ENCODE assay signal across 1 cellular context in the genomic region with DNA sequence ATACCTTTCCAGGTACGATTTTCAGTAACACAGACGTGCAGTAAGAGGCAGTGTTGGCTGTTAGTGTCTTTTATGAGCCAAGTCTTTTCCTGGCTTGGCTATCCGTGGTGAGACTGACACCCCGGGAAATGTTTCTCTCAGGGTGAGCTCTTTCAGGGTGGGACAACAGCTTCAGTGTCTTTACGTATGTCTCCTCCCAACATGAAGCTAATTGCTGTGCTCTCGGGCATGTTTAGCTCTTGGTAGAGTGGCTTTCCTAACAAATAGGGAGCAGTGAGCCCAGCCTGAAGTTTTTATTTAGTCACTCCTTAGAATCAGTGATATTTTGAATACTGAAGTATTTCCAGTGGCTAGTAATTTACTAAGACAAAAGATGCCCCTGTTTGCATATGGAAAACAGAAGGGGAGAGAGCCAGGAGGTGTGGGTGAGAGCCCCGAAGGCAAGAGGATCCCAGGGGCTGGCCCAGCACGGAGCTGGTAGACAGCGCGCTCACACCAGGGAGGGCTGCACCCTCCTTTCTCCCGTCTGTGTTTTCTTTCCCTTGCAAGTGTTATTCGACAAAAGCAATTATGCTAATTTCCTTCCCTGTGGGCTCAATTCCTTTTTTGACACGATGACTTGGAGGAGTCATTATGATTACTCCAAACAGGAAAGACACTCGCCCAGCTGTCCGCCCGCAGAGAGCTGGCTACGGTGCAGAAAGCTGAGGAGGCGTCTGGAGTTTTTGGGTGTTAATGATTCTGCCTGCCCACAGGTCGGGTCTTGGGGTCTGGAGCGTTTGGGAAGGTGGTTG.
TF ChIP-seq lines count a peak whose summit lies in the region.

No MANE protein-coding gene starts in this region.

TF ChIP-seq in GM23338, 12 proteins besides CTCF, POLR2A, EP300 and RAD21 (continued from another document):
- TF ChIP-seq, protein P1, sequence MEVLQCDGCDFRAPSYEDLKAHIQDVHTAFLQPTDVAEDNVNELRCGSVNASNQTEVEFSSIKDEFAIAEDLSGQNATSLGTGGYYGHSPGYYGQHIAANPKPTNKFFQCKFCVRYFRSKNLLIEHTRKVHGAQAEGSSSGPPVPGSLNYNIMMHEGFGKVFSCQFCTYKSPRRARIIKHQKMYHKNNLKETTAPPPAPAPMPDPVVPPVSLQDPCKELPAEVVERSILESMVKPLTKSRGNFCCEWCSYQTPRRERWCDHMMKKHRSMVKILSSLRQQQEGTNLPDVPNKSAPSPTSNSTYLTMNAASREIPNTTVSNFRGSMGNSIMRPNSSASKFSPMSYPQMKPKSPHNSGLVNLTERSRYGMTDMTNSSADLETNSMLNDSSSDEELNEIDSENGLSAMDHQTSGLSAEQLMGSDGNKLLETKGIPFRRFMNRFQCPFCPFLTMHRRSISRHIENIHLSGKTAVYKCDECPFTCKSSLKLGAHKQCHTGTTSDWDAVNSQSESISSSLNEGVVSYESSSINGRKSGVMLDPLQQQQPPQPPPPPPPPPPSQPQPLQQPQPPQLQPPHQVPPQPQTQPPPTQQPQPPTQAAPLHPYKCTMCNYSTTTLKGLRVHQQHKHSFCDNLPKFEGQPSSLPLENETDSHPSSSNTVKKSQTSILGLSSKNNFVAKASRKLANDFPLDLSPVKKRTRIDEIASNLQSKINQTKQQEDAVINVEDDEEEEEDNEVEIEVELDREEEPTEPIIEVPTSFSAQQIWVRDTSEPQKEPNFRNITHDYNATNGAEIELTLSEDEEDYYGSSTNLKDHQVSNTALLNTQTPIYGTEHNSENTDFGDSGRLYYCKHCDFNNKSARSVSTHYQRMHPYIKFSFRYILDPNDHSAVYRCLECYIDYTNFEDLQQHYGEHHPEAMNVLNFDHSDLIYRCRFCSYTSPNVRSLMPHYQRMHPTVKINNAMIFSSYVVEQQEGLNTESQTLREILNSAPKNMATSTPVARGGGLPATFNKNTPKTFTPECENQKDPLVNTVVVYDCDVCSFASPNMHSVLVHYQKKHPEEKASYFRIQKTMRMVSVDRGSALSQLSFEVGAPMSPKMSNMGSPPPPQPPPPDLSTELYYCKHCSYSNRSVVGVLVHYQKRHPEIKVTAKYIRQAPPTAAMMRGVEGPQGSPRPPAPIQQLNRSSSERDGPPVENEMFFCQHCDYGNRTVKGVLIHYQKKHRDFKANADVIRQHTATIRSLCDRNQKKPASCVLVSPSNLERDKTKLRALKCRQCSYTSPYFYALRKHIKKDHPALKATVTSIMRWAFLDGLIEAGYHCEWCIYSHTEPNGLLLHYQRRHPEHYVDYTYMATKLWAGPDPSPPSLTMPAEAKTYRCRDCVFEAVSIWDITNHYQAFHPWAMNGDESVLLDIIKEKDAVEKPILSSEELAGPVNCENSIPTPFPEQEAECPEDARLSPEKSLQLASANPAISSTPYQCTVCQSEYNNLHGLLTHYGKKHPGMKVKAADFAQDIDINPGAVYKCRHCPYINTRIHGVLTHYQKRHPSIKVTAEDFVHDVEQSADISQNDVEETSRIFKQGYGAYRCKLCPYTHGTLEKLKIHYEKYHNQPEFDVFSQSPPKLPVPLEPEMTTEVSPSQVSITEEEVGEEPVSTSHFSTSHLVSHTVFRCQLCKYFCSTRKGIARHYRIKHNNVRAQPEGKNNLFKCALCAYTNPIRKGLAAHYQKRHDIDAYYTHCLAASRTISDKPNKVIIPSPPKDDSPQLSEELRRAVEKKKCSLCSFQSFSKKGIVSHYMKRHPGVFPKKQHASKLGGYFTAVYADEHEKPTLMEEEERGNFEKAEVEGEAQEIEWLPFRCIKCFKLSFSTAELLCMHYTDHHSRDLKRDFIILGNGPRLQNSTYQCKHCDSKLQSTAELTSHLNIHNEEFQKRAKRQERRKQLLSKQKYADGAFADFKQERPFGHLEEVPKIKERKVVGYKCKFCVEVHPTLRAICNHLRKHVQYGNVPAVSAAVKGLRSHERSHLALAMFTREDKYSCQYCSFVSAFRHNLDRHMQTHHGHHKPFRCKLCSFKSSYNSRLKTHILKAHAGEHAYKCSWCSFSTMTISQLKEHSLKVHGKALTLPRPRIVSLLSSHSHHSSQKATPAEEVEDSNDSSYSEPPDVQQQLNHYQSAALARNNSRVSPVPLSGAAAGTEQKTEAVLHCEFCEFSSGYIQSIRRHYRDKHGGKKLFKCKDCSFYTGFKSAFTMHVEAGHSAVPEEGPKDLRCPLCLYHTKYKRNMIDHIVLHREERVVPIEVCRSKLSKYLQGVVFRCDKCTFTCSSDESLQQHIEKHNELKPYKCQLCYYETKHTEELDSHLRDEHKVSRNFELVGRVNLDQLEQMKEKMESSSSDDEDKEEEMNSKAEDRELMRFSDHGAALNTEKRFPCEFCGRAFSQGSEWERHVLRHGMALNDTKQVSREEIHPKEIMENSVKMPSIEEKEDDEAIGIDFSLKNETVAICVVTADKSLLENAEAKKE (CRISPR knock-in tag; IDR thresholded peaks at IDR 0.05) = no peak
- TF ChIP-seq, protein P2, sequence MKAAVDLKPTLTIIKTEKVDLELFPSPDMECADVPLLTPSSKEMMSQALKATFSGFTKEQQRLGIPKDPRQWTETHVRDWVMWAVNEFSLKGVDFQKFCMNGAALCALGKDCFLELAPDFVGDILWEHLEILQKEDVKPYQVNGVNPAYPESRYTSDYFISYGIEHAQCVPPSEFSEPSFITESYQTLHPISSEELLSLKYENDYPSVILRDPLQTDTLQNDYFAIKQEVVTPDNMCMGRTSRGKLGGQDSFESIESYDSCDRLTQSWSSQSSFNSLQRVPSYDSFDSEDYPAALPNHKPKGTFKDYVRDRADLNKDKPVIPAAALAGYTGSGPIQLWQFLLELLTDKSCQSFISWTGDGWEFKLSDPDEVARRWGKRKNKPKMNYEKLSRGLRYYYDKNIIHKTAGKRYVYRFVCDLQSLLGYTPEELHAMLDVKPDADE (IDR thresholded peaks at IDR 0.05) = no peak
- TF ChIP-seq POLR2AphosphoS5 (IDR thresholded peaks at IDR 0.05; ENCODE audit: low read depth) (no peak; the same call in 1 of the 2 replicates), EZH2phosphoT487 (IDR thresholded peaks at IDR 0.05; ENCODE audit: unreplicated experiment) (no peak), NANOG (IDR thresholded peaks at IDR 0.05; ENCODE audit: borderline replicate concordance) (no peak)
